Comparison of ENCODE assay signal across 8 cellular contexts in genomic region chr4:8439914-8440490, GRCh38. TPM values are rescaled to one million over a fixed set of nuclear protein-coding genes. Genes with fewer than 3 reads are reported as not detected.
A peak's percentile ranks its signal among the peaks of the same experiment; 100 is the strongest.
DNase-seq lines count a peak whose midpoint lies in the region; ATAC-seq and TF ChIP-seq lines count a peak whose summit lies in the region.

No MANE protein-coding gene starts in this region.

- 0% methylated on average over 1 of the region's 12 CpGs; no CpG with 5 or more reads in 1 of the 2 experiments for WGBS in IMR-90 (ENCODE audit: extremely low coverage in 2 of 2, insufficient read length in 1 of 2), 2 experiments
- WGBS in heart left ventricle, 4 donors: 34 to 43% (median 36%) methylated on average over 12 of the region's 12 CpGs

- no peaks in the 10 kb centered on the region for H3K9me3 ChIP-seq in IMR-90 (ENCODE audit: control insufficient read depth, insufficient read depth, low read length)
- no peaks in the 10 kb centered on the region for H3K9me3 ChIP-seq in heart left ventricle
- no peaks in the 10 kb centered on the region for H3K9me3 ChIP-seq in gastrocnemius medialis

- H3K27me3 ChIP-seq in GM06990 (replicated peaks; ENCODE audit: control insufficient read depth, insufficient read depth, low read length) (no peaks in the 10 kb centered on the region), IMR-90 (ENCODE audit: control insufficient read depth, insufficient read depth, low read length) (no peaks in the 10 kb centered on the region), heart left ventricle (no peaks in the 10 kb centered on the region), gastrocnemius medialis (no peaks in the 10 kb centered on the region)

- H3K9me3 Mint-ChIP-seq in activated CD8-positive, alpha-beta T cell treated with anti-CD3 and anti-CD28 coated beads for 36 hours: no peaks in the 10 kb centered on the region

- H3K36me3 Mint-ChIP-seq in activated CD8-positive, alpha-beta T cell treated with anti-CD3 and anti-CD28 coated beads for 36 hours (ENCODE audit: low read depth): peaks cover 9% of the 10 kb centered on the region

- H3K4me1 Mint-ChIP-seq in activated CD8-positive, alpha-beta T cell treated with anti-CD3 and anti-CD28 coated beads for 36 hours (ENCODE audit: low read depth): peaks cover 57% of the 10 kb centered on the region

- no peaks in the 10 kb centered on the region for H3K36me3 ChIP-seq in GM06990 (ENCODE audit: control insufficient read depth, insufficient read depth, low read length)
- H3K36me3 ChIP-seq in IMR-90 (ENCODE audit: control insufficient read depth, insufficient read depth, low read length): no peaks in the 10 kb centered on the region
- peaks cover 0 to 3% (median 0%) of the 10 kb centered on the region in 9 donors for H3K36me3 ChIP-seq in heart left ventricle
- no peaks in the 10 kb centered on the region for H3K36me3 ChIP-seq in gastrocnemius medialis

- H4K5ac ChIP-seq in IMR-90 (ENCODE audit: low read depth, low read length): peak overlapping the region; percentile 85

- ATAC-seq in GM21576 (IDR thresholded peaks at IDR 0.05; ENCODE audit: unreplicated experiment) (peak; percentile 24), IMR-90 (ENCODE audit: low read depth) (no peak; the same call in 1 of the 2 replicates), heart left ventricle (peak; percentile 29 to 65 (median 56)), gastrocnemius medialis (peak; percentile 94 to 95)
- peak; percentile 50 for ATAC-seq in activated CD8-positive, alpha-beta T cell treated with anti-CD3 and anti-CD28 coated beads for 36 hours

- POLR2A ChIA-PET in IMR-90 (lab: Charles Lee; ENCODE audit: unreplicated experiment): no interaction called here
- POLR2A ChIA-PET in activated CD8-positive, alpha-beta T cell treated with anti-CD3 and anti-CD28 coated beads for 36 hours (lab: Charles Lee): interaction anchor here (0.6 to 4.5 kb wide), 8 partner anchors 8 to 198 kb away, joined by 3 to 34 read pairs (median 3); no protein-coding TSS in a partner anchor

- intact Hi-C loops in IMR-90 (cut with micrococcal nuclease) (no loop called here), heart left ventricle (cut with DNase I) (no loop called here), gastrocnemius medialis (cut with DNase I; ENCODE audit: low total_unique reads) (no loop called here)
- intact Hi-C loops in activated CD8-positive, alpha-beta T cell treated with anti-CD3 and anti-CD28 coated beads for 36 hours (cut with micrococcal nuclease): no loop called here

- dilution Hi-C loops in IMR-90 (cut with HindIII; ENCODE audit: low sequenced_read_pairs, unreplicated experiment): no loop called here

- H3K9ac ChIP-seq in IMR-90 (ENCODE audit: low read depth, low read length): peak overlapping the region; percentile 98

- peak overlapping the region; percentile 79 for H3K4me2 ChIP-seq in IMR-90 (ENCODE audit: low read depth, low read length)

- peak overlapping the region; percentile 99 for H3K56ac ChIP-seq in IMR-90 (ENCODE audit: extremely low read depth, insufficient read depth, low read length)

- TSS peak; percentile 78 for BruUV-seq in IMR-90 (replicated peaks; lab: Mats Ljungman, UMichigan)

- peak overlapping the region; percentile 99 for H2AK9ac ChIP-seq in IMR-90 (replicated peaks; ENCODE audit: low read depth, low read length, poor library complexity)

- H3K27me3 Mint-ChIP-seq in activated CD8-positive, alpha-beta T cell treated with anti-CD3 and anti-CD28 coated beads for 36 hours: no peaks in the 10 kb centered on the region

- H3K27ac ChIP-seq in IMR-90 (ENCODE audit: insufficient read depth, low read length) (peak overlapping the region; percentile 94), heart left ventricle (peak overlapping the region; percentile 87 to 98 (median 94)), gastrocnemius medialis (peak overlapping the region; percentile 95 to 99 (median 98))

- peak overlapping the region; percentile 97 for H3K23ac ChIP-seq in IMR-90 (ENCODE audit: low read depth, low read length)

- peak overlapping the region; percentile 90 for H3K4me3 ChIP-seq in GM06990 (replicated peaks; ENCODE audit: low read depth, low read length)
- H3K4me3 ChIP-seq in IMR-90 (ENCODE audit: insufficient read depth, low read depth, low read length): peak overlapping the region; percentile 79
- H3K4me3 ChIP-seq in heart left ventricle: peak overlapping the region; percentile 66 to 100 (median 93)
- H3K4me3 ChIP-seq in gastrocnemius medialis: peak overlapping the region; percentile 83 to 99 (median 88)

- H3K4me3 Mint-ChIP-seq in activated CD8-positive, alpha-beta T cell treated with anti-CD3 and anti-CD28 coated beads for 36 hours: peak overlapping the region; percentile 89

- H2BK120ac ChIP-seq in IMR-90 (ENCODE audit: low read depth, low read length): peak overlapping the region; percentile 74

- DNase-seq in GM06990 (ENCODE audit: extremely low read depth, insufficient read length) (no peak), IMR-90 (no peak), heart left ventricle (no peak), gastrocnemius medialis (peak; percentile 20 to 53), NCI-H146 (lab: John Stamatoyannopoulos, UW) (no peak), NCI-H187 treated with DMSO at 0.1 percent for 48 hours (lab: John Stamatoyannopoulos, UW) (no peak)
- DNase-seq in activated CD8-positive, alpha-beta T cell treated with anti-CD3 and anti-CD28 coated beads for 36 hours: peak; percentile 47

- peaks cover 17% of the 10 kb centered on the region; the same call in 1 of the 2 replicates for H4K20me1 ChIP-seq in IMR-90 (ENCODE audit: insufficient read depth, low read length)

- H3K4ac ChIP-seq in IMR-90 (ENCODE audit: low read depth, low read length): peak overlapping the region; percentile 99

- in situ Hi-C loops in IMR-90 (cut with MboI; ENCODE audit: low sequenced_read_pairs) (loop anchor here (25.0 kb wide), 1 partner anchor 1647 kb away; no protein-coding TSS in a partner anchor), gastrocnemius medialis (cut with MboI; ENCODE audit: low sequenced_read_pairs in 4 of 4) (loop anchor here in 1 of 4 donors (25.0 kb wide), 1 partner anchor 628 kb away; no protein-coding TSS in a partner anchor)

- peak overlapping the region; percentile 20; the same call in 1 of the 2 replicates for H2BK20ac ChIP-seq in IMR-90 (ENCODE audit: low read depth, low read length)

- peak overlapping the region; percentile 94 for H2AK5ac ChIP-seq in IMR-90 (ENCODE audit: low read depth, low read length)

- peak overlapping the region; percentile 93 for H3K27ac Mint-ChIP-seq in activated CD8-positive, alpha-beta T cell treated with anti-CD3 and anti-CD28 coated beads for 36 hours

- CTCF ChIA-PET in IMR-90 (lab: Yijun Ruan, JAX): no interaction called here
- CTCF ChIA-PET in activated CD8-positive, alpha-beta T cell treated with anti-CD3 and anti-CD28 coated beads for 36 hours (lab: Charles Lee): interaction anchor here (0.9 to 4.6 kb wide), 3 partner anchors 11 to 219 kb away, joined by 3 to 19 read pairs (median 4); no protein-coding TSS in a partner anchor

- H3K18ac ChIP-seq in IMR-90 (ENCODE audit: low read depth, low read length): peak overlapping the region; percentile 72; the same call in 1 of the 2 replicates

- TF ChIP-seq CTCF in GM06990 (IDR thresholded peaks at IDR 0.05; ENCODE audit: insufficient read depth, low read length, poor library complexity, severe bottlenecking) (no peak), IMR-90 (conservative IDR thresholded peaks at IDR 0.05; ENCODE audit: low read depth, low read length) (no peak), heart left ventricle (IDR thresholded peaks at IDR 0.05) (no peak), gastrocnemius medialis (IDR thresholded peaks at IDR 0.05 in 4 of 5, conservative IDR thresholded peaks at IDR 0.05 in 1 of 5) (no peak)
- no peak for TF ChIP-seq CTCF in activated CD8-positive, alpha-beta T cell treated with anti-CD3 and anti-CD28 coated beads for 36 hours (IDR thresholded peaks at IDR 0.05)

- peak overlapping the region; percentile 97 for H2AFZ ChIP-seq in IMR-90 (replicated peaks; ENCODE audit: low read length, poor library complexity)

- TF ChIP-seq RAD21 in IMR-90 (IDR thresholded peaks at IDR 0.05; ENCODE audit: low read length): no peak

- H3K9me1 ChIP-seq in IMR-90 (ENCODE audit: insufficient read depth, low read length): peaks cover 9% of the 10 kb centered on the region; the same call in 1 of the 2 replicates

- peak overlapping the region; percentile 95 for H2BK5ac ChIP-seq in IMR-90 (ENCODE audit: low read depth, low read length, poor library complexity, severe bottlenecking)

- peaks cover 30 to 73% of the 10 kb centered on the region in 2 experiments for H3K79me1 ChIP-seq in IMR-90 (ENCODE audit: low read depth in 1 of 2, low read length in 2 of 2)

- H2BK15ac ChIP-seq in IMR-90 (ENCODE audit: low read depth, low read length): peak overlapping the region; percentile 74; the same call in 2 of the 3 replicates

- H4K91ac ChIP-seq in IMR-90 (ENCODE audit: insufficient read depth, low read depth, low read length): peak overlapping the region; percentile 89

- peak overlapping the region; percentile 89 to 96 for H4K8ac ChIP-seq in IMR-90 (ENCODE audit: low read depth in 2 of 2, low read length in 2 of 2)

- H3K14ac ChIP-seq in IMR-90 (replicated peaks; ENCODE audit: low read depth, low read length): peak overlapping the region; percentile 100

- H3K4me1 ChIP-seq in IMR-90 (ENCODE audit: control insufficient read depth, insufficient read depth, low read length) (peaks cover 12% of the 10 kb centered on the region), heart left ventricle (peaks cover 7 to 78% (median 70%) of the 10 kb centered on the region in 12 donors), gastrocnemius medialis (peaks cover 48 to 66% of the 10 kb centered on the region in 2 donors)

- TF ChIP-seq POLR2A in IMR-90 (IDR thresholded peaks at IDR 0.05; ENCODE audit: low read depth, low read length): no peak
- no peak for TF ChIP-seq POLR2A in heart left ventricle (IDR thresholded peaks at IDR 0.05)
- no peak for TF ChIP-seq POLR2A in gastrocnemius medialis (IDR thresholded peaks at IDR 0.05)

RNA-seq across cellular contexts. Expression of gene ACOX3, which starts 0.5 kb away (rescaled TPM):
- total RNA-seq in IMR-90 (2012; rRNA removed) (24.2 and 25.8 TPM in 2 replicates), heart left ventricle (10 to 100 TPM; 18.8 to 51.6 (median 24.1) TPM), gastrocnemius medialis (10 to 100 TPM; 19.0 to 32.9 (median 22.1) TPM)
- polyA plus RNA-seq in IMR-90 (2012; rRNA removed) (13.2 and 15.2 TPM in 2 replicates), heart left ventricle (10 to 100 TPM; 16.9 to 27.0 TPM)
- polyA plus RNA-seq in IMR-90 (2012; cell fraction: cytosol; rRNA removed): 8.9 and 9.6 TPM in 2 replicates
- 18.2 and 21.1 TPM in 2 replicates for polyA plus RNA-seq in IMR-90 (2012; cell fraction: nucleus; rRNA removed; ENCODE audit: low replicate concordance)
- 10 to 100 TPM; 24.2 to 27.8 TPM for total RNA-seq in activated CD8-positive, alpha-beta T cell treated with anti-CD3 and anti-CD28 coated beads for 36 hours

RNA-seq across cellular contexts. Expression of gene TRMT44, which starts 0.6 kb away (rescaled TPM):
- total RNA-seq in IMR-90 (2012; rRNA removed): 7.3 and 9.7 TPM in 2 replicates
- polyA plus RNA-seq in IMR-90 (2012; rRNA removed): 6.3 and 8.1 TPM in 2 replicates
- polyA plus RNA-seq in IMR-90 (2012; cell fraction: cytosol; rRNA removed): 3.5 and 5.1 TPM in 2 replicates
- polyA plus RNA-seq in IMR-90 (2012; cell fraction: nucleus; rRNA removed; ENCODE audit: low replicate concordance): 15.8 and 24.6 TPM in 2 replicates
- 10 to 100 TPM; 25.5 to 26.3 TPM for total RNA-seq in activated CD8-positive, alpha-beta T cell treated with anti-CD3 and anti-CD28 coated beads for 36 hours
- total RNA-seq in heart left ventricle: 10 to 100 TPM in 1 of 9 donors, 1 to 10 TPM in 8; 7.6 to 11.7 (median 8.6) TPM
- polyA plus RNA-seq in heart left ventricle: 1 to 10 TPM; 6.1 to 6.7 TPM
- total RNA-seq in gastrocnemius medialis: 10 to 100 TPM in 2 of 4 donors, 1 to 10 TPM in 2; 7.5 to 16.4 (median 10.2) TPM

Comparison
In these comparisons a context has a peak if more than half of its experiments do, and no peak if none do; other contexts are left out.
1. DNase-seq: peak in activated CD8-positive, alpha-beta T cell treated with anti-CD3 and anti-CD28 coated beads for 36 hours (single experiment) and gastrocnemius medialis (2 of 2); none in GM06990 (single experiment), IMR-90 (single experiment), heart left ventricle (0 of 5), NCI-H146 (single experiment) and NCI-H187 treated with DMSO at 0.1 percent for 48 hours (single experiment).
2. Peak in every context shown above with its lines, with median percentiles within 50 percentile points of each other: H3K4me3 ChIP-seq and H3K27ac ChIP-seq.